Comparison of ENCODE assay signal across 10 cellular contexts in the genomic region with DNA sequence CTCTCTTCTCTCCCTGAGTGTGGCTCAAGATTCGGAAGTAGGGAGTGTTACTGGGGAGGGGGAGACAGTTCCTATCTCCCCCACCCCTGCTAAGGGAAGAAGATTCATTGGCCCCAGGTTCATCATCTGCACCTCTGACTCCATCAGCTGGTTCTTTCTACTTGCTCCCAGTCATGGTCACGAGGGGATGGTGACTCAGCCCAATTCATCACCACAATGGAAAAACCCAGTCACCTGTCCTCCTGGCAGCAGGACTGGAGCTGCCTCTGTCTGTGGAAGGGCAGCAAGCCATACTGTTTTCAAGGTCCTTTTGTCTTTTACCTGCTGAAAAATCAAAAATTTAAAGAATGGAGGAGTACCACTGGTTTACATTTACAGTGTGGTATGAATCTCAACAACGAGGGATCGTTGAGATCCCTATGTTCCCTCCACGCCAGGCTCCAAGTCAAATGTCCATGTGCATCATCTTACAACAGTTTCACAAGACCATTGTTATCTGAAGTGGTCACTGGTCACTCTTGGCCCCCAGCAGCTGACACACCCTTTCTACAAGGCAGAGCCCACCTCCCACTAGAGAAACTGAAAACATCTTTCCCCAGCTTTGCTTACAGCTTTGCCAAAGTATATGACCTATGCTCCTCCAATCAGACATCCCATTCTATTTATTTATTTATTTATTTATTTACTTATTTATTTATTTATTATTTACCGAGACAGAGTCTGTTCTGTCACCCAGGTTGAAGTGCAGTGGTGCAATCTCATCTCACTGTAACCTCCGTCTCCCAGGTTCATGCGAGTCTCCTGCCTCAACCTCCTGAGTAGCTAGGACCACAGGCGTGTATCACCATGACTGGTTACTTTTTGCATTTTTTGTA. TPM values are rescaled to one million over a fixed set of nuclear protein-coding genes. Genes with fewer than 3 reads are reported as not detected.
DNase-seq lines count a peak whose midpoint lies in the region; ATAC-seq, FAIRE-seq and TF ChIP-seq lines count a peak whose summit lies in the region.
"Had no signal": no experiment of that assay in that cellular context is flagged by ENCODE, and none has a peak within 500 bp of the region (broad histone marks: within the 10 kb centered on the region; RNA-seq: fewer than 3 reads in every experiment).

No MANE protein-coding gene starts in this region.

- TF ChIP-seq CTCF in K562 (IDR thresholded peaks at IDR 0.05 in 2 of 3, conservative IDR thresholded peaks at IDR 0.05 in 1 of 3; ENCODE audit: insufficient read depth in 2 of 3, low read depth in 1 of 3, low read length in 3 of 3) (no peak), kidney (IDR thresholded peaks at IDR 0.05; ENCODE audit: borderline replicate concordance, extremely low read depth, insufficient read depth) (no peak), glutamatergic neuron (IDR thresholded peaks at IDR 0.05; ENCODE audit: partially characterized antibody, unreplicated experiment) (no peak)

- BruUV-seq in K562 (replicated peaks; lab: Mats Ljungman, UMichigan), result no TSS peak

- no peak overlapping the region for H3K27ac Mint-ChIP-seq in glutamatergic neuron (ENCODE audit: unreplicated experiment)

- H3K36me3 ChIP-seq in K562 (ENCODE audit: control insufficient read depth, insufficient read depth, low read length) (no peaks in the 10 kb centered on the region), kidney (ENCODE audit: control insufficient read depth in 1 of 2, insufficient read depth in 2 of 2, low read length in 2 of 2) (no peaks in the 10 kb centered on the region)
- H3K36me3 ChIP-seq: sigmoid colon had no signal

- POLR2A ChIA-PET in K562 (lab: Yijun Ruan, JAX), result interaction anchor here (0.5 to 0.6 kb wide), 2 partner anchors 1274 to 1601 kb away, joined by 3 read pairs; partner anchors contain the start of gene PSME3IP1

- peak; percentile 36 for TF ChIP-seq EP300 in K562 (IDR thresholded peaks at IDR 0.05; ENCODE audit: low read length)

- WGBS in K562 (ENCODE audit: insufficient coverage, low coverage, missing lambda C conversion rate), result 4% methylated on average over 9 of the region's 9 CpGs

- peaks cover 3% of the 10 kb centered on the region for H3K36me3 Mint-ChIP-seq in glutamatergic neuron (ENCODE audit: unreplicated experiment)

- TF ChIP-seq RAD21 in K562 (CRISPR knock-in tag; conservative IDR thresholded peaks at IDR 0.05 in 1 of 2, IDR thresholded peaks at IDR 0.05 in 1 of 2), result no peak

- ATAC-seq in GM18870 (IDR thresholded peaks at IDR 0.05; ENCODE audit: unreplicated experiment) (peak; percentile 58), K562 (0 out of 3 replicates have a peak, but pooled peaks have one; percentile 40)

- no peak for FAIRE-seq in K562 (lab: Jason Lieb, UNC)
- no peak for FAIRE-seq in kidney (lab: Jason Lieb, UNC)
- FAIRE-seq: endometrium had no signal

- no peak overlapping the region for H3K9ac ChIP-seq in K562 (ENCODE audit: insufficient read depth in 1 of 2, low read depth in 2 of 2, low read length in 2 of 2)
- no peak overlapping the region for H3K9ac ChIP-seq in kidney (ENCODE audit: low read length in 2 of 2)

- H3K27me3 Mint-ChIP-seq in glutamatergic neuron (ENCODE audit: unreplicated experiment), result peaks cover 12% of the 10 kb centered on the region

- H2AFZ ChIP-seq in K562 (ENCODE audit: low read depth, low read length), result no peak overlapping the region

- H3K4me3 Mint-ChIP-seq in glutamatergic neuron (ENCODE audit: unreplicated experiment), result no peak overlapping the region

- intact Hi-C loops in K562 (cut with micrococcal nuclease) (no loop called here), kidney (cut with DNase I) (no loop called here)

- H3K4me3 ChIP-seq in K562, result no peak overlapping the region
- H3K4me3 ChIP-seq in kidney (ENCODE audit: low read length in 2 of 2), result no peak overlapping the region
- H3K4me3 ChIP-seq: sigmoid colon had no signal

- in situ Hi-C loops in K562 (cut with MboI), result no loop called here

- H3K27me3 ChIP-seq in K562 (ENCODE audit: control insufficient read depth in 2 of 2, insufficient read depth in 2 of 2, low read length in 2 of 2), result peaks cover 2 to 33% of the 10 kb centered on the region in 2 experiments; a peak in 4 of 5 replicates

- H3K9me3 ChIP-seq in K562 (replicated peaks; ENCODE audit: control insufficient read depth, insufficient read depth, low read depth, low read length), result no peaks in the 10 kb centered on the region
- no peaks in the 10 kb centered on the region for H3K9me3 ChIP-seq in kidney (ENCODE audit: control insufficient read depth in 1 of 2, low read length in 2 of 2)
- H3K9me3 ChIP-seq: sigmoid colon had no signal

- CTCF ChIA-PET in K562 (lab: Yijun Ruan, JAX; ENCODE audit: low intra/inter-chr PET ratio), result no interaction called here

- H3K27ac ChIP-seq in K562 (ENCODE audit: extremely low read depth, low read depth, low read length) (no peak overlapping the region), kidney (ENCODE audit: low read depth in 2 of 2, low read length in 2 of 2) (no peak overlapping the region)
- H3K27ac ChIP-seq: sigmoid colon had no signal

- peaks cover 12 to 19% of the 10 kb centered on the region in 2 experiments; a peak in 4 of 5 replicates for H3K4me1 ChIP-seq in K562 (replicated peaks in 1 of 2; ENCODE audit: control insufficient read depth in 2 of 2, insufficient read depth in 2 of 2, low read length in 2 of 2)
- H3K4me1 ChIP-seq in kidney (ENCODE audit: control insufficient read depth in 1 of 2, insufficient read depth in 1 of 2, low read depth in 1 of 2, low read length in 2 of 2), result no peaks in the 10 kb centered on the region

- peaks cover 3% of the 10 kb centered on the region for H3K9me1 ChIP-seq in K562 (ENCODE audit: control insufficient read depth, insufficient read depth, low read length)

- no peaks in the 10 kb centered on the region for H3K79me2 ChIP-seq in K562 (ENCODE audit: control insufficient read depth, insufficient read depth, low read length)

- no peak overlapping the region; the same call in 1 of the 2 replicates for H3K4me2 ChIP-seq in K562 (ENCODE audit: insufficient read depth, low read length)

- H3K4me1 Mint-ChIP-seq in glutamatergic neuron (ENCODE audit: low read depth, unreplicated experiment), result no peaks in the 10 kb centered on the region

- H4K20me1 ChIP-seq in K562 (replicated peaks; ENCODE audit: control insufficient read depth, insufficient read depth, low read length), result peaks cover 2% of the 10 kb centered on the region; the same call in 1 of the 2 replicates

- TF ChIP-seq POLR2A in K562 (conservative IDR thresholded peaks at IDR 0.05), result no peak

- peak; percentile 30 for DNase-seq in OCI-M1 (lab: John Stamatoyannopoulos, UW)
- DNase-seq in K562 (ENCODE audit: extremely low read depth in 1 of 4, low spot score in 3 of 4), result peak in 1 of 4 experiments; percentile 45
- DNase-seq in stimulated activated CD4-positive, alpha-beta T cell treated with anti-CD3 and anti-CD28 coated beads, Interleukin-15, amount 100 ng/mL, for 48 hours (ENCODE audit: low read depth in 2 of 2), result peak; percentile 54 to 68
- DNase-seq in dedifferentiated amniotic fluid mesenchymal stem cell (ENCODE audit: extremely low spot score), result no peak
- DNase-seq in kidney, result no peak
- DNase-seq in GF-D8 (lab: John Stamatoyannopoulos, UW), result no peak
- no peak for DNase-seq in glutamatergic neuron
- DNase-seq: sigmoid colon had no signal

- H3K9me3 Mint-ChIP-seq in glutamatergic neuron (ENCODE audit: unreplicated experiment), result peaks cover 2% of the 10 kb centered on the region

RNA-seq across cellular contexts. Expression of gene NDRG4, which starts 40.4 kb away (rescaled TPM):
- 1.3 and 1.9 TPM in 2 replicates for total RNA-seq in K562 (2011; cell fraction: chromatin; rRNA removed; ENCODE audit: low replicate concordance)
- 1.8 TPM in 2 replicates for total RNA-seq in K562 (2011; cell fraction: nucleolus; rRNA removed)
- 0.51 and 2.0 TPM in 2 replicates for total RNA-seq in K562 (2011; cell fraction: nucleoplasm; rRNA removed)
- 0.18 and 0.37 TPM in 2 replicates for total RNA-seq in K562 (2014; rRNA removed)
- total RNA-seq in K562 (2014; rRNA removed; fragmentation: Illumina TruSeq; extraction: Trizol), result 0.22 and 0.62 TPM in 2 replicates
- total RNA-seq in K562 (2015; rRNA removed; fragmentation: Illumina TruSeq; extraction: Trizol), result 0.14 and 0.26 TPM in 2 replicates
- 0.85 and 0.95 TPM in 2 replicates for total RNA-seq in K562 (2021)
- polyA plus RNA-seq in K562 (2011; rRNA removed), result 0.24 and 0.61 TPM in 2 replicates
- polyA plus RNA-seq in K562 (2011; cell fraction: cytosol; rRNA removed), result 0.65 and 0.98 TPM in 2 replicates
- polyA plus RNA-seq in K562 (2011; cell fraction: nucleus; rRNA removed), result 2.1 and 3.5 TPM in 2 replicates
- polyA plus RNA-seq in K562 (2012), result 0.85 and 1.0 TPM in 2 replicates
- 0.14 and 0.28 TPM in 2 replicates for polyA plus RNA-seq in K562 (2014; fragmentation: Illumina TruSeq; extraction: Trizol)
- under 1 TPM; 0.06 to 0.07 TPM for polyA plus RNA-seq in K562 (2014; fragmentation: Nextera tagmentation; extraction: Ambion mirVana)
- 0.53 and 0.81 TPM in 2 replicates for polyA plus RNA-seq in K562 (2014; rRNA removed)
- 0.24 and 0.42 TPM in 2 replicates for polyA minus RNA-seq in K562 (2011; rRNA and poly(A)+ RNA removed)
- 1.4 TPM in 1 of 2 replicates, not detected in the other for polyA minus RNA-seq in K562 (2011; cell fraction: cytosol; rRNA and poly(A)+ RNA removed)
- polyA minus RNA-seq in K562 (2011; cell fraction: nucleus; rRNA and poly(A)+ RNA removed), result 1.2 TPM in 2 replicates
- total RNA-seq in kidney, result 5.7 TPM
- polyA plus RNA-seq in kidney (ENCODE audit: insufficient read depth, low read depth, low replicate concordance), result 1.7 TPM
- total RNA-seq in glutamatergic neuron (ENCODE audit: unreplicated experiment), result 677 TPM

RNA-seq across cellular contexts. Expression of gene SETD6, which starts 55.7 kb away (rescaled TPM):
- total RNA-seq in K562 (2011; cell fraction: chromatin; rRNA removed; ENCODE audit: low replicate concordance), result 102 and 113 TPM in 2 replicates
- total RNA-seq in K562 (2011; cell fraction: nucleolus; rRNA removed), result 84.7 and 97.7 TPM in 2 replicates
- total RNA-seq in K562 (2011; cell fraction: nucleoplasm; rRNA removed), result 88.4 and 88.6 TPM in 2 replicates
- total RNA-seq in K562 (2014; rRNA removed) (28.1 and 33.9 TPM in 2 replicates), K562 (2014; rRNA removed; fragmentation: Illumina TruSeq; extraction: Trizol) (19.8 and 21.4 TPM in 2 replicates), K562 (2015; rRNA removed; fragmentation: Illumina TruSeq; extraction: Trizol) (19.3 and 20.2 TPM in 2 replicates), K562 (2021) (24.4 and 28.5 TPM in 2 replicates), kidney (25.0 TPM), glutamatergic neuron (ENCODE audit: unreplicated experiment) (25.9 TPM)
- polyA plus RNA-seq in K562 (2011; rRNA removed) (23.7 and 29.2 TPM in 2 replicates), K562 (2014; fragmentation: Illumina TruSeq; extraction: Trizol) (18.3 and 19.3 TPM in 2 replicates), K562 (2014; fragmentation: Nextera tagmentation; extraction: Ambion mirVana) (1 to 10 TPM; 9.2 to 9.6 TPM), K562 (2014; rRNA removed) (37.2 and 40.9 TPM in 2 replicates), kidney (ENCODE audit: insufficient read depth, low read depth, low replicate concordance) (13.7 TPM)
- polyA plus RNA-seq in K562 (2011; cell fraction: cytosol; rRNA removed), result 11.1 and 23.6 TPM in 2 replicates
- 78.8 and 120 TPM in 2 replicates for polyA plus RNA-seq in K562 (2011; cell fraction: nucleus; rRNA removed)
- polyA plus RNA-seq in K562 (2012), result 17.5 and 21.5 TPM in 2 replicates
- polyA minus RNA-seq in K562 (2011; rRNA and poly(A)+ RNA removed), result 25.0 and 25.3 TPM in 2 replicates
- 9.0 and 16.0 TPM in 2 replicates for polyA minus RNA-seq in K562 (2011; cell fraction: cytosol; rRNA and poly(A)+ RNA removed)
- polyA minus RNA-seq in K562 (2011; cell fraction: nucleus; rRNA and poly(A)+ RNA removed), result 47.0 and 59.0 TPM in 2 replicates

Comparison
In these comparisons a context has a peak if more than half of its experiments do, and no peak if none do; other contexts are left out.
1. DNase-seq: peak in OCI-M1 (single experiment) and stimulated activated CD4-positive, alpha-beta T cell treated with anti-CD3 and anti-CD28 coated beads, Interleukin-15, amount 100 ng/mL, for 48 hours (2 of 2); none in dedifferentiated amniotic fluid mesenchymal stem cell (single experiment), kidney (single experiment), GF-D8 (single experiment) and glutamatergic neuron (single experiment).
2. RNA of gene NDRG4, which starts 40.4 kb away (total RNA-seq): 677 TPM in glutamatergic neuron (single experiment); 5.7 TPM in kidney (single experiment) and 0.14 to 2.0 TPM in K562; every median in the first group is over 100 times any median in the second.